26 cellular contexts compared by ENCODE assay signal in the genomic region with DNA sequence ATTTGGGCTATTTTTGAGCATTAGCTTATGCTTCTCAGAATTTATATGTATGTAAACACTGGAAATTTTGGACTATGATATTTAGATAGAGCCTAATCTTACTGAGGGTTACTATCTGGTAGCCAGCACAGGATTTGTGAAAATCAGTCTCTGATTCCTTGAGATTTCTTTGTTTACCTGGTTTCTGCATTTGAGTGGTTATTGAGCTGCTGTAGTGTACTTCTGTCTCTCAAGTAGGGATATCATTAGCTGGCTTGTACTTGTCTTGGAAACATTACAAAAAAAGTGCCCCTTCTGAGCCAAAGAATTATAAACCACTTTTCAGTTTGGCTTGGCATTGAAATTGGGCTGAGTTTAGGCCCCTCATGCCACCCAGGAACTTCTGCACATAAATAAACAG. TPM values are rescaled to one million over a fixed set of nuclear protein-coding genes. Genes with fewer than 3 reads are reported as not detected.
"Had no signal": no experiment of that assay in that cellular context is flagged by ENCODE, and none has a peak within 500 bp of the region (broad histone marks: within the 10 kb centered on the region; RNA-seq: fewer than 3 reads in every experiment).

No MANE protein-coding gene starts in this region.

- FAIRE-seq: colon had no signal

- H3K4me1 Mint-ChIP-seq: activated CD4-positive, alpha-beta T cell treated with anti-CD3 and anti-CD28 coated beads, Interleukin-2, amount 10 ng/mL, durations not matched to agents 7 days and 5 days; activated T-helper 17 cell treated with anti-CD3 and anti-CD28 coated beads, Interleukin-2, amount 50 U/mL, for 72 hours; T-helper 17 cell had no signal

- H3K4me3 Mint-ChIP-seq: activated CD4-positive, alpha-beta memory T cell treated with anti-CD3 and anti-CD28 coated beads for 36 hours; activated CD4-positive, alpha-beta T cell treated with anti-CD3 and anti-CD28 coated beads, Interleukin-2, amount 10 ng/mL, durations not matched to agents 7 days and 5 days; activated naive CD4-positive, alpha-beta T cell treated with anti-CD3 and anti-CD28 coated beads for 36 hours; activated naive CD8-positive, alpha-beta T cell; activated T-helper 17 cell treated with anti-CD3 and anti-CD28 coated beads, Interleukin-2, amount 50 U/mL, for 72 hours; dendritic cell treated with granulocyte-macrophage colony-stimulating factor and Interleukin-4, amounts not matched to agents 40 ng/mL and 50 ng/mL, for 4 days; T-helper 17 cell had no signal

- H3K36me3 Mint-ChIP-seq: activated CD4-positive, alpha-beta memory T cell treated with anti-CD3 and anti-CD28 coated beads for 36 hours; activated naive CD8-positive, alpha-beta T cell had no signal

- H3K4me3 ChIP-seq: PC-9 had no signal

- DNase-seq: activated CD4-positive, alpha-beta memory T cell treated with anti-CD3 and anti-CD28 coated beads for 36 hours; activated CD4-positive, alpha-beta T cell treated with anti-CD3 and anti-CD28 coated beads, Interleukin-2, amount 10 ng/mL, durations not matched to agents 7 days and 5 days; activated CD4-positive, CD25-positive, alpha-beta regulatory T cell; activated gamma-delta T cell; activated naive CD4-positive, alpha-beta T cell treated with anti-CD3 and anti-CD28 coated beads for 36 hours; activated T-cell treated with anti-CD3 and anti-CD28 coated beads for 4 hours; activated T-cell treated with anti-CD3 and anti-CD28 coated beads, Interleukin-2, amount 50 U/mL, for 48 hours; cerebellar nuclear complex; MM.1S; NCI-H1417 treated with DMSO at 0.1 percent for 48 hours; NCI-H1694; NCI-H2029 treated with DMSO at 0.1 percent for 48 hours; NCI-H2171; NCI-H2227 treated with DMSO at 0.1 percent for 48 hours; NCI-H510A; NCI-H526 treated with DMSO at 0.1 percent for 48 hours; PC-9; SHP77 treated with DMSO at 0.1 percent for 48 hours; T-helper 17 cell; T-helper 9 cell had no signal

- H3K9me3 Mint-ChIP-seq: activated CD4-positive, alpha-beta memory T cell treated with anti-CD3 and anti-CD28 coated beads for 36 hours; activated CD4-positive, alpha-beta T cell treated with anti-CD3 and anti-CD28 coated beads, Interleukin-2, amount 10 ng/mL, durations not matched to agents 7 days and 5 days; activated naive CD4-positive, alpha-beta T cell treated with anti-CD3 and anti-CD28 coated beads for 36 hours; dendritic cell treated with granulocyte-macrophage colony-stimulating factor and Interleukin-4, amounts not matched to agents 40 ng/mL and 50 ng/mL, for 4 days had no signal

- ATAC-seq: activated T-helper 17 cell treated with anti-CD3 and anti-CD28 coated beads, Interleukin-2, amount 50 U/mL, for 72 hours; T-helper 17 cell had no signal

- H3K27me3 Mint-ChIP-seq: activated CD4-positive, alpha-beta memory T cell treated with anti-CD3 and anti-CD28 coated beads for 36 hours; activated CD4-positive, alpha-beta T cell treated with anti-CD3 and anti-CD28 coated beads, Interleukin-2, amount 10 ng/mL, durations not matched to agents 7 days and 5 days; activated naive CD8-positive, alpha-beta T cell; activated T-helper 17 cell treated with anti-CD3 and anti-CD28 coated beads, Interleukin-2, amount 50 U/mL, for 72 hours; dendritic cell treated with granulocyte-macrophage colony-stimulating factor and Interleukin-4, amounts not matched to agents 40 ng/mL and 50 ng/mL, for 4 days; T-helper 17 cell had no signal

- H3K27ac Mint-ChIP-seq: activated CD4-positive, alpha-beta memory T cell treated with anti-CD3 and anti-CD28 coated beads for 36 hours; activated CD4-positive, alpha-beta T cell treated with anti-CD3 and anti-CD28 coated beads, Interleukin-2, amount 10 ng/mL, durations not matched to agents 7 days and 5 days; activated naive CD4-positive, alpha-beta T cell treated with anti-CD3 and anti-CD28 coated beads for 36 hours; activated naive CD8-positive, alpha-beta T cell; activated T-helper 17 cell treated with anti-CD3 and anti-CD28 coated beads, Interleukin-2, amount 50 U/mL, for 72 hours; dendritic cell treated with granulocyte-macrophage colony-stimulating factor and Interleukin-4, amounts not matched to agents 40 ng/mL and 50 ng/mL, for 4 days; T-helper 17 cell had no signal

RNA-seq across cellular contexts. Expression of a gene that starts 49.7 kb away (rescaled TPM):
- total RNA-seq: activated CD4-positive, alpha-beta memory T cell treated with anti-CD3 and anti-CD28 coated beads for 36 hours; activated CD4-positive, alpha-beta T cell treated with anti-CD3 and anti-CD28 coated beads, Interleukin-2, amount 10 ng/mL, durations not matched to agents 7 days and 5 days; activated CD8-positive, alpha-beta memory T cell treated with anti-CD3 and anti-CD28 coated beads for 36 hours; activated naive CD4-positive, alpha-beta T cell treated with anti-CD3 and anti-CD28 coated beads for 36 hours; activated T-helper 17 cell treated with anti-CD3 and anti-CD28 coated beads, Interleukin-2, amount 50 U/mL, for 72 hours; SK-MEL-5; T-helper 17 cell had no signal
